ENCODE assay signal across 9 cellular contexts in the genomic region with DNA sequence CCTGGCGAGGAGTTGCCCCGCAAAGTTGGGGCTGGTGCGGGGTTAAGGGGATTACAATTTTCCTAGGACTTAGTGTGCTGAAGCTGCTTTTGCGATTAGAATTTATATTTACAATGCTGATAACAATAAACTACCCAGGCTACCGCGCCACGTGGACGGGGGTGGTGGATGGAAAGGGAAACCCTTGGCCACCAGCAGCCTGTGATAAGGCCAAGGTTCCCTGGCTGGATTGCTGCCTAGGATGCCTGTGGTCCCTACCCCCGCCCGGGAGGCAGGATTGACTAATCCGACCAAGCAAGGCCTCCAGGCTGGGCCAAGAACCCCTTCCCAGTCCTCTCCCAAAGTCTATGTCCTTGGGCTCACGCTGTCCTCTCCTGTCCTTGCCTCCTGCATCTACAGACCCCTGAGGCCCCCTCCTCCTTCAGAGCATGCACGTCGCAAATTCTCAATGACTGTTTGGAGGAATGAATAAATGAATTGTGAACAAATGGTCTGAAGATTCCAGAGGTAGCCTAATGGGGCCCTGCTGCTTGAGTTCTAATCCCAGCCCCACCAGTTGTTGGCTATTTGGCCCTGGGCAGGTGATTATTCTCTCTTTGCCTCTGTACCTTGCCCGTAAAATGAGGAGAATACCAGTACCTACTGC. TPM values are rescaled to one million over a fixed set of nuclear protein-coding genes. Genes with fewer than 3 reads are reported as not detected.
A peak's percentile ranks its signal among the peaks of the same experiment; 100 is the strongest.
DNase-seq lines count a peak whose midpoint lies in the region; ATAC-seq and TF ChIP-seq lines count a peak whose summit lies in the region.
"Had no signal": no experiment of that assay in that cellular context is flagged by ENCODE, and none has a peak within 500 bp of the region (broad histone marks: within the 10 kb centered on the region; RNA-seq: fewer than 3 reads in every experiment).

No MANE protein-coding gene starts in this region.

- H3K27me3 Mint-ChIP-seq in CD8-positive, alpha-beta memory T cell, result peaks cover 19 to 20% of the 10 kb centered on the region in 2 donors
- peaks cover 2 to 11% (median 9%) of the 10 kb centered on the region in 3 donors for H3K27me3 Mint-ChIP-seq in immature natural killer cell (ENCODE audit: low read depth in 3 of 3)

- ATAC-seq in right cardiac atrium, result peak; percentile 81 to 85
- ATAC-seq in psoas muscle, result peak; percentile 58 to 73 (median 64)

- H3K4me3 ChIP-seq in CD8-positive, alpha-beta memory T cell (ENCODE audit: low read length), result no peak overlapping the region
- peak overlapping the region; percentile 66 for H3K4me3 ChIP-seq in right cardiac atrium (ENCODE audit: low read length)
- peak overlapping the region; percentile 77 for H3K4me3 ChIP-seq in psoas muscle

- POLR2A ChIA-PET in CD8-positive, alpha-beta memory T cell (lab: Charles Lee), result no interaction called here

- H3K27me3 ChIP-seq in CD8-positive, alpha-beta memory T cell (ENCODE audit: insufficient read depth, low read length, poor library complexity, severe bottlenecking), result peaks cover 10% of the 10 kb centered on the region
- H3K27me3 ChIP-seq in right cardiac atrium (ENCODE audit: control insufficient read depth, insufficient read depth) (no peaks in the 10 kb centered on the region), psoas muscle (ENCODE audit: insufficient read depth in 3 of 3, low read length in 2 of 3) (no peaks in the 10 kb centered on the region)

- no peaks in the 10 kb centered on the region for H3K4me1 ChIP-seq in CD8-positive, alpha-beta memory T cell (ENCODE audit: insufficient read depth, low read length)
- H3K4me1 ChIP-seq in right cardiac atrium (ENCODE audit: control insufficient read depth, insufficient read depth, low read length), result peaks cover 4% of the 10 kb centered on the region
- peaks cover 6% of the 10 kb centered on the region for H3K4me1 ChIP-seq in psoas muscle

- H3K4me3 Mint-ChIP-seq in CD8-positive, alpha-beta memory T cell, result no peak overlapping the region
- H3K4me3 Mint-ChIP-seq in immature natural killer cell, result peak overlapping the region in 1 of 5 donors; percentile 20

- no peaks in the 10 kb centered on the region for H3K4me1 Mint-ChIP-seq in CD8-positive, alpha-beta memory T cell
- no peaks in the 10 kb centered on the region for H3K4me1 Mint-ChIP-seq in immature natural killer cell

- no peaks in the 10 kb centered on the region for H3K36me3 Mint-ChIP-seq in CD8-positive, alpha-beta memory T cell
- H3K36me3 Mint-ChIP-seq in immature natural killer cell, result peaks cover 0 to 4% (median 0%) of the 10 kb centered on the region in 3 donors

- DNase-seq in CD8-positive, alpha-beta memory T cell, result no peak
- DNase-seq in right cardiac atrium, result peak; percentile 73 to 89 (median 87)
- peak; percentile 65 to 68 for DNase-seq in psoas muscle
- DNase-seq in immature natural killer cell, result no peak
- DNase-seq in MV-4-11 (lab: John Stamatoyannopoulos, UW), result no peak
- no peak for DNase-seq in AML-193 (lab: John Stamatoyannopoulos, UW)
- DNase-seq in activated CD4-positive, CD25-positive, alpha-beta regulatory T cell treated with anti-CD3 and anti-CD28 coated beads, Interleukin-2, amount 50 U/mL, for 72 hours, result no peak
- DNase-seq: SHP77 had no signal

- peak overlapping the region; percentile 4 for H3K27ac ChIP-seq in CD8-positive, alpha-beta memory T cell (ENCODE audit: low read depth, low read length)
- H3K27ac ChIP-seq in VCaP (peak overlapping the region; percentile 92), right cardiac atrium (ENCODE audit: low read length) (peak overlapping the region; percentile 38), psoas muscle (peak overlapping the region; percentile 61)

- H3K9me3 Mint-ChIP-seq in CD8-positive, alpha-beta memory T cell, result peaks cover 0 to 8% (median 7%) of the 10 kb centered on the region in 5 donors
- peaks cover 0 to 4% (median 1%) of the 10 kb centered on the region in 6 donors for H3K9me3 Mint-ChIP-seq in immature natural killer cell

- H3K27ac Mint-ChIP-seq in CD8-positive, alpha-beta memory T cell, result no peak overlapping the region
- no peak overlapping the region for H3K27ac Mint-ChIP-seq in immature natural killer cell

- intact Hi-C loops in right cardiac atrium (cut with DNase I), result no loop called here
- intact Hi-C loops in psoas muscle (cut with DNase I), result loop anchor here in 1 of 2 donors (5.0 kb wide), 1 partner anchor 97 kb away; a partner anchor contains a TSS

- 19% methylated on average over 15 of the region's 15 CpGs for whole genome bisulfite sequencing in right cardiac atrium
- WGBS in psoas muscle, 3 donors, result 22% methylated on average over 14 to 15 of the region's 15 CpGs

- CTCF ChIA-PET in CD8-positive, alpha-beta memory T cell (lab: Charles Lee), result no interaction called here

- TF ChIP-seq CTCF in VCaP (conservative IDR thresholded peaks at IDR 0.05) (no peak), psoas muscle (IDR thresholded peaks at IDR 0.05) (no peak)

- H3K36me3 ChIP-seq in CD8-positive, alpha-beta memory T cell (ENCODE audit: insufficient read depth, low read length), result no peaks in the 10 kb centered on the region
- no peaks in the 10 kb centered on the region for H3K36me3 ChIP-seq in psoas muscle (ENCODE audit: insufficient read depth in 1 of 2, low read depth in 1 of 2)

- H3K9me3 ChIP-seq in CD8-positive, alpha-beta memory T cell (ENCODE audit: low read length), result no peaks in the 10 kb centered on the region
- H3K9me3 ChIP-seq in right cardiac atrium (ENCODE audit: control insufficient read depth, low read length), result no peaks in the 10 kb centered on the region
- no peaks in the 10 kb centered on the region for H3K9me3 ChIP-seq in psoas muscle

RNA-seq across cellular contexts. Expression of a gene that starts 7.6 kb away (rescaled TPM):
- total RNA-seq in CD8-positive, alpha-beta memory T cell, result 10 to 100 TPM; 11.6 to 14.0 TPM
- polyA plus RNA-seq in CD8-positive, alpha-beta memory T cell, result 3.1 TPM
- total RNA-seq in right cardiac atrium (10 to 100 TPM in 2 of 4 donors, 1 to 10 TPM in 2; 8.7 to 11.1 (median 9.7) TPM), psoas muscle (1 to 10 TPM; 3.6 to 6.9 (median 5.6) TPM)
- polyA plus RNA-seq in right cardiac atrium (10.9 TPM), psoas muscle (10 to 100 TPM in 1 of 3 donors, 1 to 10 TPM in 2; 6.2 to 11.2 (median 6.9) TPM), immature natural killer cell (1 to 10 TPM; 2.7 to 7.5 (median 4.9) TPM)

Comparison
In these comparisons a context has a peak if more than half of its experiments do, and no peak if none do; other contexts are left out.
1. DNase-seq: peak in right cardiac atrium (3 of 3) and psoas muscle (2 of 2); none in CD8-positive, alpha-beta memory T cell (0 of 5), immature natural killer cell (0 of 3), MV-4-11 (single experiment), AML-193 (0 of 2) and activated CD4-positive, CD25-positive, alpha-beta regulatory T cell treated with anti-CD3 and anti-CD28 coated beads, Interleukin-2, amount 50 U/mL, for 72 hours (single experiment).
2. H3K27ac ChIP-seq: peak in every context shown above with its lines; median percentile 92 in VCaP; 61 in psoas muscle; 38 in right cardiac atrium; 4 in CD8-positive, alpha-beta memory T cell.